Comparison of ENCODE assay signal across 8 cellular contexts in genomic region chr17:75205037-75205792, GRCh38. TPM values are rescaled to one million over a fixed set of nuclear protein-coding genes. Genes with fewer than 3 reads are reported as not detected.
A peak's percentile ranks its signal among the peaks of the same experiment; 100 is the strongest.
DNase-seq lines count a peak whose midpoint lies in the region; TF ChIP-seq lines count a peak whose summit lies in the region.

Gene NUP85 (plus strand): TSS chr17:75205679. CDS start chr17:75205762, 83 bp downstream.

- peak within 1 kb of the TSS; percentile 96 for H3K4me3 Mint-ChIP-seq in HFFc6
- peak within 1 kb of the TSS; percentile 99 for H3K4me3 Mint-ChIP-seq in activated naive CD8-positive, alpha-beta T cell
- peak within 1 kb of the TSS; percentile 94 for H3K4me3 Mint-ChIP-seq in glutamatergic neuron (ENCODE audit: unreplicated experiment)

- H3K36me3 Mint-ChIP-seq in HFFc6 (ENCODE audit: low read depth) (peaks cover 14% of the 10 kb centered on the region; the same call in 1 of the 2 replicates), glutamatergic neuron (ENCODE audit: unreplicated experiment) (no peaks in the 10 kb centered on the region)
- peaks cover 2% of the 10 kb centered on the region for H3K36me3 Mint-ChIP-seq in activated naive CD8-positive, alpha-beta T cell

- H3K27me3 ChIP-seq in osteoblast (ENCODE audit: insufficient read depth, low read length) = no peaks in the 10 kb centered on the region
- H3K27me3 ChIP-seq in testis = no peaks in the 10 kb centered on the region

- peaks cover 44% of the 10 kb centered on the region for H3K79me2 ChIP-seq in osteoblast (ENCODE audit: insufficient read depth, low read length)

- intact Hi-C loops in testis (cut with DNase I; ENCODE audit: low total_unique reads) = loop anchor here (10.0 kb wide), 1 partner anchor 90 kb away; no protein-coding TSS in a partner anchor

- no peaks in the 10 kb centered on the region for H3K27me3 Mint-ChIP-seq in HFFc6 (ENCODE audit: insufficient read depth)
- no peaks in the 10 kb centered on the region for H3K27me3 Mint-ChIP-seq in activated naive CD8-positive, alpha-beta T cell
- H3K27me3 Mint-ChIP-seq in glutamatergic neuron (ENCODE audit: unreplicated experiment) = peaks cover 2% of the 10 kb centered on the region

- peaks cover 10% of the 10 kb centered on the region for H3K4me1 Mint-ChIP-seq in HFFc6 (ENCODE audit: low read depth)
- H3K4me1 Mint-ChIP-seq in activated naive CD8-positive, alpha-beta T cell (ENCODE audit: low read depth) = peaks cover 24% of the 10 kb centered on the region
- peaks cover 2% of the 10 kb centered on the region for H3K4me1 Mint-ChIP-seq in glutamatergic neuron (ENCODE audit: low read depth, unreplicated experiment)

- DNase-seq in G401 (ENCODE audit: low spot score) (peak; percentile 94), HFFc6 (peak; percentile 89), NCI-H1105 treated with DMSO at 0.1 percent for 48 hours (lab: John Stamatoyannopoulos, UW) (peak; percentile 87), SKM-1 treated with dmso at 0.1 percent for 144 hours (lab: John Stamatoyannopoulos, UW; ENCODE audit: unreplicated experiment) (peak; percentile 87), glutamatergic neuron (peak; percentile 97), osteoblast (ENCODE audit: insufficient read length, low spot score, missing footprints) (peak; percentile 99), testis (peak; percentile 93)

- no peak for TF ChIP-seq POLR2A in testis (IDR thresholded peaks at IDR 0.05)

- no peaks in the 10 kb centered on the region for H4K20me1 ChIP-seq in osteoblast (ENCODE audit: insufficient read depth, low read length)

- H3K36me3 ChIP-seq in osteoblast (ENCODE audit: insufficient read depth, low read length) (peaks cover 18% of the 10 kb centered on the region), testis (ENCODE audit: low read depth, missing control alignments) (no peaks in the 10 kb centered on the region)

- peak within 1 kb of the TSS; percentile 99 for H3K4me2 ChIP-seq in osteoblast (ENCODE audit: insufficient read depth, low read length)

- 0 to 3% methylated on average over 17 to 57 of the region's 57 CpGs for WGBS in testis, 2 donors

- H2AFZ ChIP-seq in osteoblast (ENCODE audit: low read length) = peak within 1 kb of the TSS; percentile 97

- H3K27ac ChIP-seq in osteoblast (ENCODE audit: low read depth, low read length) (peak within 1 kb of the TSS; percentile 93), testis (peak within 1 kb of the TSS; percentile 92 to 97)

- no peaks in the 10 kb centered on the region for H3K9me3 Mint-ChIP-seq in HFFc6
- no peaks in the 10 kb centered on the region for H3K9me3 Mint-ChIP-seq in activated naive CD8-positive, alpha-beta T cell (ENCODE audit: low read depth)
- peaks cover 5% of the 10 kb centered on the region for H3K9me3 Mint-ChIP-seq in glutamatergic neuron (ENCODE audit: unreplicated experiment)

- H3K4me3 ChIP-seq in osteoblast (ENCODE audit: insufficient read depth, low read length) (peak within 1 kb of the TSS; percentile 88), testis (peak within 1 kb of the TSS; percentile 81 to 92)

- TF ChIP-seq CTCF in HFFc6 (IDR thresholded peaks at IDR 0.05) (no peak; the same call in 1 of the 2 replicates), glutamatergic neuron (IDR thresholded peaks at IDR 0.05; ENCODE audit: partially characterized antibody, unreplicated experiment) (no peak), osteoblast (IDR thresholded peaks at IDR 0.05; ENCODE audit: extremely low read depth, low read depth, low read length) (no peak), testis (IDR thresholded peaks at IDR 0.05) (peak in 1 of 3 experiments; percentile 28)

- H3K4me1 ChIP-seq in osteoblast (ENCODE audit: insufficient read depth, low read length) (peaks cover 6% of the 10 kb centered on the region), testis (peaks cover 11% of the 10 kb centered on the region)

- H3K9me3 ChIP-seq in osteoblast (ENCODE audit: low read depth, low read length) = no peaks in the 10 kb centered on the region
- no peaks in the 10 kb centered on the region for H3K9me3 ChIP-seq in testis

- H3K27ac Mint-ChIP-seq in HFFc6 (peak within 1 kb of the TSS; percentile 100), glutamatergic neuron (ENCODE audit: unreplicated experiment) (peak within 1 kb of the TSS; percentile 100)
- H3K27ac Mint-ChIP-seq in activated naive CD8-positive, alpha-beta T cell = peak within 1 kb of the TSS; percentile 99

- in situ Hi-C loops in G401 (cut with HindIII; ENCODE audit: low sequenced_read_pairs) = no loop called here

RNA-seq across cellular contexts. Expression of gene NUP85, which starts in this region (rescaled TPM):
- total RNA-seq in G401 (2014; rRNA removed; shearing (Covaris generic)) = 80.2 and 86.3 TPM in 2 replicates
- total RNA-seq in HFFc6 (2021; fragmentation: NEBNext Ultra II Directional; extraction: Animal tissue kit (Norgen Biotek cat#: 25700)) = 10 to 100 TPM; 38.0 to 47.8 (median 43.1) TPM
- total RNA-seq in glutamatergic neuron (ENCODE audit: unreplicated experiment) (58.9 TPM), osteoblast (26.4 and 26.5 TPM in 2 replicates), testis (10 to 100 TPM; 57.8 to 76.1 TPM)
- 52.6 TPM for polyA plus RNA-seq in testis (ENCODE audit: insufficient read depth, low read depth, low replicate concordance)

Comparison
In these comparisons a context has a peak if more than half of its experiments do, and no peak if none do; other contexts are left out.
1. Peak in every context shown above with its lines: DNase-seq, H3K4me3 ChIP-seq and H3K27ac ChIP-seq.